ENCODE assay signal across 17 cellular contexts in the genomic region with DNA sequence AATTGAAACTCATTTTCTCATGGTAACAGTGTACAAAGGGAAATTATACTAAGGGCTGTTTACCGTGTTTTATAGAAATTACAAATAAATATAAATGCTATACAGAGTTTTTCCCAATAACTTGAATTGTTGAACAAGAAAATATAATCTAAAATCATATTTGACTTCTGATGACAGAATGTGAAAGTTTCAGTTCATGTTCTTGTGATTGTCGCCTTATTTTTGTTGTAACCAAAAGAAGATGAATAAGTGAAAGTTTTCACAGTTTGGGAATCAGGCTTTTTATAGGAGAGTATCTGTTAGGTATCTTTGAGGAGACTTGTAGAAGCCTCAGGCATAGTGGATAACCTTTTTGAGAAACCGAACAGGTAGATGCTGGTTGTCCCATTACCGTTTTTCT. TPM values are rescaled to one million over a fixed set of nuclear protein-coding genes. Genes with fewer than 3 reads are reported as not detected.
DNase-seq lines count a peak whose midpoint lies in the region; ATAC-seq and TF ChIP-seq lines count a peak whose summit lies in the region.
"Had no signal": no experiment of that assay in that cellular context is flagged by ENCODE, and none has a peak within 500 bp of the region (broad histone marks: within the 10 kb centered on the region; RNA-seq: fewer than 3 reads in every experiment).

No MANE protein-coding gene starts in this region.

- H3K9me3 ChIP-seq in GM23248 (ENCODE audit: low read depth), result no peaks in the 10 kb centered on the region
- H3K9me3 ChIP-seq in skeletal muscle tissue (ENCODE audit: control insufficient read depth in 3 of 3, low read length in 3 of 3), result no peaks in the 10 kb centered on the region
- H3K9me3 ChIP-seq in ovary, result no peaks in the 10 kb centered on the region
- H3K9me3 ChIP-seq: upper lobe of right lung had no signal

- peaks cover 100% of the 10 kb centered on the region for H3K79me2 ChIP-seq in GM23248 (ENCODE audit: insufficient read depth)

- H3K36me3 ChIP-seq in GM23248 (ENCODE audit: low read depth) (0 out of 2 replicates have a peak, but pooled peaks cover 2% of the 10 kb centered on the region), skeletal muscle tissue (ENCODE audit: control insufficient read depth in 3 of 3, insufficient read depth in 3 of 3, low read length in 3 of 3) (no peaks in the 10 kb centered on the region), ovary (no peaks in the 10 kb centered on the region)
- H3K36me3 ChIP-seq: brain microvascular endothelial cell, upper lobe of right lung had no signal

- H3K4me3 ChIP-seq in GM08714 (ENCODE audit: low read length) (peak overlapping the region; percentile 46; the same call in 1 of the 2 replicates), GM23248 (peak overlapping the region; percentile 28; the same call in 1 of the 2 replicates), skeletal muscle tissue (ENCODE audit: low read length in 3 of 3) (no peak overlapping the region), ovary (no peak overlapping the region)
- H3K4me3 ChIP-seq: BLaER1, SK-N-MC, upper lobe of right lung had no signal

- intact Hi-C loops in ovary (cut with DNase I), result no loop called here

- H3K4me1 ChIP-seq in GM23248 (ENCODE audit: insufficient read depth), result no peaks in the 10 kb centered on the region
- peaks cover 9 to 17% (median 12%) of the 10 kb centered on the region in 3 donors for H3K4me1 ChIP-seq in skeletal muscle tissue (ENCODE audit: control insufficient read depth in 3 of 3, insufficient read depth in 3 of 3, low read length in 3 of 3)
- H3K4me1 ChIP-seq in ovary (ENCODE audit: insufficient read depth), result peaks cover 2% of the 10 kb centered on the region
- H3K4me1 ChIP-seq: BLaER1, foreskin keratinocyte had no signal

- H3K4me2 ChIP-seq in GM23248 (ENCODE audit: unreplicated experiment), result peak overlapping the region; percentile 24
- H3K4me2 ChIP-seq: BLaER1 had no signal

- peak; percentile 36 for ATAC-seq in activated T-helper 17 cell treated with anti-CD3 and anti-CD28 coated beads, Interleukin-2, amount 50 U/mL, for 72 hours (replicated peaks)
- ATAC-seq in GM18870 (IDR thresholded peaks at IDR 0.05; ENCODE audit: unreplicated experiment), result no peak
- ATAC-seq: foreskin keratinocyte had no signal

- no peak for TF ChIP-seq CTCF in ovary (IDR thresholded peaks at IDR 0.05)

- H3K4me3 Mint-ChIP-seq in activated T-helper 17 cell treated with anti-CD3 and anti-CD28 coated beads, Interleukin-2, amount 50 U/mL, for 72 hours, result peak overlapping the region; percentile 73

- no peak overlapping the region for H2AFZ ChIP-seq in GM23248

- H3K9ac ChIP-seq in GM23248 (peak overlapping the region; percentile 44), skeletal muscle tissue (ENCODE audit: low read depth in 1 of 3, low read length in 3 of 3) (no peak overlapping the region)
- H3K9ac ChIP-seq: BLaER1 had no signal

- peaks cover 5% of the 10 kb centered on the region for H3K36me3 Mint-ChIP-seq in activated T-helper 17 cell treated with anti-CD3 and anti-CD28 coated beads, Interleukin-2, amount 50 U/mL, for 72 hours (ENCODE audit: low read depth)

- H3K27me3 Mint-ChIP-seq in activated T-helper 17 cell treated with anti-CD3 and anti-CD28 coated beads, Interleukin-2, amount 50 U/mL, for 72 hours, result no peaks in the 10 kb centered on the region

- peaks cover 30% of the 10 kb centered on the region for H3K4me1 Mint-ChIP-seq in activated T-helper 17 cell treated with anti-CD3 and anti-CD28 coated beads, Interleukin-2, amount 50 U/mL, for 72 hours

- no peaks in the 10 kb centered on the region for H4K20me1 ChIP-seq in GM23248 (ENCODE audit: insufficient read depth)

- H3K27me3 ChIP-seq in GM23248 (replicated peaks; ENCODE audit: insufficient read depth) (no peaks in the 10 kb centered on the region), skeletal muscle tissue (ENCODE audit: control insufficient read depth in 3 of 3, insufficient read depth in 3 of 3, low read length in 3 of 3) (no peaks in the 10 kb centered on the region), ovary (no peaks in the 10 kb centered on the region)
- H3K27me3 ChIP-seq: BLaER1, brain microvascular endothelial cell, foreskin keratinocyte, upper lobe of right lung had no signal

- no peaks in the 10 kb centered on the region for H3K9me3 Mint-ChIP-seq in activated T-helper 17 cell treated with anti-CD3 and anti-CD28 coated beads, Interleukin-2, amount 50 U/mL, for 72 hours

- no peaks in the 10 kb centered on the region for H3K9me2 ChIP-seq in GM23248 (ENCODE audit: insufficient read depth)

- no peak for TF ChIP-seq POLR2A in ovary (IDR thresholded peaks at IDR 0.05)

- 0 out of 2 replicates have a peak overlapping the region, but pooled peaks have one; percentile 49 for H3K27ac ChIP-seq in GM23248
- peak overlapping the region; percentile 61 for H3K27ac ChIP-seq in skeletal muscle tissue (ENCODE audit: low read depth, low read length)
- H3K27ac ChIP-seq in ovary, result no peak overlapping the region
- H3K27ac ChIP-seq: BLaER1, foreskin keratinocyte, SK-N-MC, VCaP had no signal

- WGBS in GM23248 (ENCODE audit: low coverage in 1 of 2, low lambda C conversion rate in 2 of 2, missing lambda C conversion rate in 2 of 2), 2 experiments, result 97 to 98% methylated on average over 4 of the region's 4 CpGs
- WGBS in ovary, 3 donors, result 85 to 86% (median 86%) methylated on average over 4 of the region's 4 CpGs

- DNase-seq in GM23248 (no peak), NCI-H2171 (lab: John Stamatoyannopoulos, UW) (no peak), ovary (no peak), NCI-H526 (lab: John Stamatoyannopoulos, UW) (no peak)
- DNase-seq: activated naive CD4-positive, alpha-beta T cell treated with Interleukin-2 at 50 U/mL for 16 hours; effector CD8-positive, alpha-beta T cell; foreskin keratinocyte; NCI-H1048; upper lobe of right lung had no signal

- in situ Hi-C loops in GM23248 (cut with MboI), result no loop called here

- peak overlapping the region; percentile 76 for H3K27ac Mint-ChIP-seq in activated T-helper 17 cell treated with anti-CD3 and anti-CD28 coated beads, Interleukin-2, amount 50 U/mL, for 72 hours

- no peak for TF ChIP-seq EP300 in ovary (IDR thresholded peaks at IDR 0.05)

- no peaks in the 10 kb centered on the region for H3F3A ChIP-seq in GM23248 (ENCODE audit: insufficient read depth)

RNA-seq across cellular contexts. Expression of a gene that starts 28.1 kb away (rescaled TPM):
- total RNA-seq in GM23248 (2014; rRNA removed; shearing (Covaris generic)), result 65.4 and 75.4 TPM in 2 replicates
- polyA plus RNA-seq in GM23248 (2016; fragmentation: Nextera tagmentation; extraction: Ambion mirVana) (48.4 and 50.1 TPM in 2 replicates), ovary (10 to 100 TPM; 38.8 to 88.5 TPM)
- 10 to 100 TPM; 26.8 to 45.1 TPM for total RNA-seq in activated T-helper 17 cell treated with anti-CD3 and anti-CD28 coated beads, Interleukin-2, amount 50 U/mL, for 72 hours
- total RNA-seq in skeletal muscle tissue (50.6 TPM), ovary (10 to 100 TPM; 52.8 to 83.0 (median 63.2) TPM)

Comparison
In these comparisons a context has a peak if more than half of its experiments do, and no peak if none do; other contexts are left out.
1. H3K4me3 ChIP-seq: peak in GM08714 (single experiment) and GM23248 (single experiment); none in skeletal muscle tissue (0 of 3) and ovary (single experiment).
2. H3K27ac ChIP-seq: peak in GM23248 (single experiment) and skeletal muscle tissue (single experiment); none in ovary (0 of 2).